Comparison of ENCODE assay signal across 8 cellular contexts in the genomic region with DNA sequence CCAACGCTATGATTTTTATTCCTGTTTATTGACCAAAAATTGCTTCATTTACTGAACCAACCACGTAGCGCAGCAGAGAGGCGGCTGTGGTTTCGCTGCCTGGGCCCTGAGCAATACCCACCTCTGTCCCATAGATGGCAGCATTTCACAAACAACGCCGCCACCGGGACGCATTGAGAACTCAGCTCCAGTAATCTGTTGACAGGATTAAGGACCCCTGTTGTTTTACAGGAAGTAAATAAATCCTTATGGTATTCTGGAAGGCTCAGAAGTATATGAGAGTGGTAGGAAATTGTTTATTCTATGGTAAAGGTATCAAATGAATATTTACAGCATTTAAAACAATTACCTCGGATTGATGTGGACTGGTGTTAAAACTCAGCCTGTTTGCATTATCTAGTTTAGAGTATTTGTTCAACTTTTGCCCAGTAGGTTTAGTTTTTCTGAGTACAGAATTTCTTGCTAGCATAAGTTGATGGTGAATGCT.
DNase-seq lines count a peak whose midpoint lies in the region; ATAC-seq, FAIRE-seq and TF ChIP-seq lines count a peak whose summit lies in the region.

No MANE protein-coding gene starts in this region.

- H3K9me3 ChIP-seq in A549: no peaks in the 10 kb centered on the region

- no peak for TF ChIP-seq EP300 in A549 (IDR thresholded peaks at IDR 0.05)

- WGBS in A549 (ENCODE audit: missing lambda C conversion rate): 9% methylated on average over 8 of the region's 10 CpGs

- TF ChIP-seq CTCF in A549 (IDR thresholded peaks at IDR 0.05): peak; percentile 80
- peak; percentile 94 to 96 for TF ChIP-seq CTCF in brain (conservative IDR thresholded peaks at IDR 0.05)

- no peaks in the 10 kb centered on the region for H3K36me3 Mint-ChIP-seq in brain

- H3K4me3 Mint-ChIP-seq in brain: peak overlapping the region in 1 of 5 experiments; percentile 19

- no peak for TF ChIP-seq POLR2A in A549 (IDR thresholded peaks at IDR 0.05; ENCODE audit: low read length)

- peaks cover 7% of the 10 kb centered on the region; the same call in 1 of the 3 replicates for H3K4me1 ChIP-seq in A549

- no peak overlapping the region for H3K27ac ChIP-seq in A549

- POLR2A ChIA-PET in A549 (lab: Yijun Ruan, JAX): interaction anchor here (1.0 kb wide), 1 partner anchor 1432 kb away, joined by 3 read pairs; a partner anchor contains a TSS

- no peak overlapping the region for H3K27ac Mint-ChIP-seq in brain

- FAIRE-seq in A549 (lab: Jason Lieb, UNC): no peak

- DNase-seq in A549 (ENCODE audit: low read depth in 1 of 2, low spot score in 1 of 2) (peak; percentile 27 to 55), NCI-H1694 treated with DMSO at 0.1 percent for 48 hours (lab: John Stamatoyannopoulos, UW) (peak; percentile 61), T-helper 9 cell (peak; percentile 13), iPS-NIHi7 (ENCODE audit: extremely low spot score) (peak; percentile 79)
- peak; percentile 41 for DNase-seq in stimulated activated CD4-positive, alpha-beta T cell treated with anti-CD3 and anti-CD28 coated beads, Interleukin-12 subunit alpha, Interleukin-12 subunit beta, amount 100 ng/mL, for 4 hours

- peak; percentile 92 to 96 for ATAC-seq in A549
- ATAC-seq in GM18508 (IDR thresholded peaks at IDR 0.05; ENCODE audit: insufficient read depth, unreplicated experiment): peak; percentile 85
- ATAC-seq in HG02943 (IDR thresholded peaks at IDR 0.05; ENCODE audit: low read depth, unreplicated experiment): peak; percentile 90

- peak; percentile 89 to 90 for TF ChIP-seq RAD21 in A549 (conservative IDR thresholded peaks at IDR 0.05 in 1 of 2, IDR thresholded peaks at IDR 0.05 in 1 of 2)

- peak overlapping the region; percentile 52 for H3K4me2 ChIP-seq in A549

- H3K4me1 Mint-ChIP-seq in brain: peaks cover 7% of the 10 kb centered on the region

- CTCF ChIA-PET in A549 (lab: Yijun Ruan, JAX): interaction anchor here (0.6 to 4.0 kb wide), 22 partner anchors 8 to 1456 kb away, joined by 3 to 32 read pairs (median 4); a partner anchor contains a TSS

- peaks cover 0 to 6% (median 4%) of the 10 kb centered on the region in 5 experiments for H3K9me3 Mint-ChIP-seq in brain

- H3K27me3 Mint-ChIP-seq in brain: peaks cover 40% of the 10 kb centered on the region

- no peak overlapping the region for H3K4me3 ChIP-seq in A549

TF ChIP-seq in A549, 52 proteins besides CTCF, POLR2A, EP300 and RAD21:
- TF ChIP-seq, protein P1, sequence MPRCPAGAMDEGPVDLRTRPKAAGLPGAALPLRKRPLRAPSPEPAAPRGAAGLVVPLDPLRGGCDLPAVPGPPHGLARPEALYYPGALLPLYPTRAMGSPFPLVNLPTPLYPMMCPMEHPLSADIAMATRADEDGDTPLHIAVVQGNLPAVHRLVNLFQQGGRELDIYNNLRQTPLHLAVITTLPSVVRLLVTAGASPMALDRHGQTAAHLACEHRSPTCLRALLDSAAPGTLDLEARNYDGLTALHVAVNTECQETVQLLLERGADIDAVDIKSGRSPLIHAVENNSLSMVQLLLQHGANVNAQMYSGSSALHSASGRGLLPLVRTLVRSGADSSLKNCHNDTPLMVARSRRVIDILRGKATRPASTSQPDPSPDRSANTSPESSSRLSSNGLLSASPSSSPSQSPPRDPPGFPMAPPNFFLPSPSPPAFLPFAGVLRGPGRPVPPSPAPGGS (IDR thresholded peaks at IDR 0.05): no peak
- TF ChIP-seq SMC3 (IDR thresholded peaks at IDR 0.05): peak; percentile 74

Comparison
In these comparisons a context has a peak if more than half of its experiments do, and no peak if none do; other contexts are left out.
1. DNase-seq: peak in every context shown above with its lines; median percentile 79 in iPS-NIHi7; 61 in NCI-H1694 treated with DMSO at 0.1 percent for 48 hours; 41 in A549; 41 in stimulated activated CD4-positive, alpha-beta T cell treated with anti-CD3 and anti-CD28 coated beads, Interleukin-12 subunit alpha, Interleukin-12 subunit beta, amount 100 ng/mL, for 4 hours; 13 in T-helper 9 cell.